Comparison of ENCODE assay signal across 8 cellular contexts in genomic region chr2:151999058-151999457, GRCh38.
DNase-seq lines count a peak whose midpoint lies in the region; ATAC-seq and TF ChIP-seq lines count a peak whose summit lies in the region.

No MANE protein-coding gene starts in this region.

- no peaks in the 10 kb centered on the region for H3K79me2 ChIP-seq in DND-41 (ENCODE audit: insufficient read depth, low read length)

- ATAC-seq in DND-41 (ENCODE audit: insufficient read depth, low read depth) (peak; percentile 85), GM21576 (IDR thresholded peaks at IDR 0.05; ENCODE audit: unreplicated experiment) (peak; percentile 79)

- TF ChIP-seq POLR2A in adrenal gland (IDR thresholded peaks at IDR 0.05): no peak

- intact Hi-C loops in adrenal gland (cut with DNase I): loop anchor here in 1 of 2 donors (10.0 kb wide), 1 partner anchor 174 kb away; the partner anchor contains the start of gene ARL5A

- H4K20me1 ChIP-seq in DND-41 (ENCODE audit: insufficient read depth, low read length): no peaks in the 10 kb centered on the region

- no peaks in the 10 kb centered on the region for H3K4me1 ChIP-seq in DND-41 (ENCODE audit: insufficient read depth, low read length)
- H3K4me1 ChIP-seq in SJCRH30: peaks cover 20% of the 10 kb centered on the region
- peaks cover 23 to 27% of the 10 kb centered on the region in 2 donors for H3K4me1 ChIP-seq in adrenal gland (replicated peaks in 1 of 2)

- no peak overlapping the region for H3K9ac ChIP-seq in DND-41 (ENCODE audit: low read depth, low read length)

- no peaks in the 10 kb centered on the region for H3K27me3 ChIP-seq in DND-41 (ENCODE audit: insufficient read depth, low read length, poor library complexity)
- no peaks in the 10 kb centered on the region for H3K27me3 ChIP-seq in SJCRH30
- H3K27me3 ChIP-seq in adrenal gland: no peaks in the 10 kb centered on the region

- H3K36me3 ChIP-seq in DND-41 (ENCODE audit: insufficient read depth, low read length) (no peaks in the 10 kb centered on the region), SJCRH30 (no peaks in the 10 kb centered on the region), adrenal gland (replicated peaks in 1 of 2) (no peaks in the 10 kb centered on the region)

- H3K27ac ChIP-seq in DND-41 (ENCODE audit: low read length): no peak overlapping the region
- H3K27ac ChIP-seq in SJCRH30: no peak overlapping the region
- H3K27ac ChIP-seq in adrenal gland: no peak overlapping the region

- DNase-seq in DND-41: peak; percentile 48
- DNase-seq in Kasumi-1 (lab: John Stamatoyannopoulos, UW): peak; percentile 86 to 91
- peak; percentile 62 to 73 for DNase-seq in SJCRH30
- DNase-seq in adrenal gland: peak; percentile 46 to 77 (median 64)
- peak; percentile 59 for DNase-seq in iPS DF 19.7 (ENCODE audit: low read depth, low spot score)
- peak; percentile 3 for DNase-seq in stimulated activated CD4-positive, alpha-beta T cell treated with anti-CD3 and anti-CD28 coated beads, Interleukin-2, amount 100 ng/mL, for 4 hours (ENCODE audit: low read depth)
- DNase-seq in DMS114 treated with DMSO at 0.1 percent for 48 hours (lab: John Stamatoyannopoulos, UW; ENCODE audit: unreplicated experiment): no peak

- H3K9me3 ChIP-seq in DND-41 (ENCODE audit: insufficient read depth, low read length, severe bottlenecking) (no peaks in the 10 kb centered on the region), SJCRH30 (replicated peaks) (no peaks in the 10 kb centered on the region), adrenal gland (replicated peaks in 1 of 3) (no peaks in the 10 kb centered on the region)

- WGBS in adrenal gland, 4 donors: 40 to 55% (median 41%) methylated on average over 5 to 6 of the region's 6 CpGs

- H3K4me3 ChIP-seq in DND-41 (ENCODE audit: low read depth in 1 of 2, low read length in 2 of 2) (no peak overlapping the region), SJCRH30 (no peak overlapping the region), adrenal gland (no peak overlapping the region)

- H2AFZ ChIP-seq in DND-41 (ENCODE audit: low read depth, low read length): no peak overlapping the region

- H3K4me2 ChIP-seq in DND-41 (ENCODE audit: insufficient read depth, low read length): no peak overlapping the region

- TF ChIP-seq CTCF in DND-41 (IDR thresholded peaks at IDR 0.05; ENCODE audit: borderline replicate concordance, extremely low read depth, low read length, poor library complexity, severe bottlenecking) (peak; percentile 82), adrenal gland (IDR thresholded peaks at IDR 0.05) (peak; percentile 57 to 80 (median 65))
